1 cellular context compared by ENCODE assay signal in genomic region chr17:40437095-40437732, GRCh38.
TF ChIP-seq lines count a peak whose summit lies in the region.

No MANE protein-coding gene starts in this region.

TF ChIP-seq in K562, 482 proteins besides CTCF, POLR2A, EP300 and RAD21 (continued from another document and continues in another):
- TF ChIP-seq MGA (IDR thresholded peaks at IDR 0.05) (no peak), TEAD1 (CRISPR knock-in tag; IDR thresholded peaks at IDR 0.05) (no peak), ZNF444 (CRISPR knock-in tag; IDR thresholded peaks at IDR 0.05) (no peak), ZBTB26 (CRISPR knock-in tag; IDR thresholded peaks at IDR 0.05) (no peak), CHD7 (IDR thresholded peaks at IDR 0.05; ENCODE audit: low read depth, low read length) (no peak), ZNF239 (CRISPR knock-in tag; IDR thresholded peaks at IDR 0.05) (peak; percentile 47; the same call in 1 of the 2 replicates), ZNF224 (CRISPR knock-in tag; IDR thresholded peaks at IDR 0.05) (no peak), FOXK1 (CRISPR knock-in tag; IDR thresholded peaks at IDR 0.05; ENCODE audit: borderline replicate concordance) (no peak), GTF3C2 (IDR thresholded peaks at IDR 0.05; ENCODE audit: borderline replicate concordance, extremely low read depth, insufficient read length) (no peak), SIRT6 (IDR thresholded peaks at IDR 0.05; ENCODE audit: low read depth, low read length) (no peak), ZNF518B (CRISPR knock-in tag; IDR thresholded peaks at IDR 0.05) (no peak), ZNF253 (CRISPR knock-in tag; conservative IDR thresholded peaks at IDR 0.05) (no peak), HDAC8 (tag; IDR thresholded peaks at IDR 0.05) (no peak; the same call in 1 of the 2 replicates), MEF2A (IDR thresholded peaks at IDR 0.05; ENCODE audit: control insufficient read depth, low read depth, low read length) (no peak), DDX20 (tag; IDR thresholded peaks at IDR 0.05; ENCODE audit: low read depth) (no peak)
